8 cellular contexts compared by ENCODE assay signal in the genomic region with DNA sequence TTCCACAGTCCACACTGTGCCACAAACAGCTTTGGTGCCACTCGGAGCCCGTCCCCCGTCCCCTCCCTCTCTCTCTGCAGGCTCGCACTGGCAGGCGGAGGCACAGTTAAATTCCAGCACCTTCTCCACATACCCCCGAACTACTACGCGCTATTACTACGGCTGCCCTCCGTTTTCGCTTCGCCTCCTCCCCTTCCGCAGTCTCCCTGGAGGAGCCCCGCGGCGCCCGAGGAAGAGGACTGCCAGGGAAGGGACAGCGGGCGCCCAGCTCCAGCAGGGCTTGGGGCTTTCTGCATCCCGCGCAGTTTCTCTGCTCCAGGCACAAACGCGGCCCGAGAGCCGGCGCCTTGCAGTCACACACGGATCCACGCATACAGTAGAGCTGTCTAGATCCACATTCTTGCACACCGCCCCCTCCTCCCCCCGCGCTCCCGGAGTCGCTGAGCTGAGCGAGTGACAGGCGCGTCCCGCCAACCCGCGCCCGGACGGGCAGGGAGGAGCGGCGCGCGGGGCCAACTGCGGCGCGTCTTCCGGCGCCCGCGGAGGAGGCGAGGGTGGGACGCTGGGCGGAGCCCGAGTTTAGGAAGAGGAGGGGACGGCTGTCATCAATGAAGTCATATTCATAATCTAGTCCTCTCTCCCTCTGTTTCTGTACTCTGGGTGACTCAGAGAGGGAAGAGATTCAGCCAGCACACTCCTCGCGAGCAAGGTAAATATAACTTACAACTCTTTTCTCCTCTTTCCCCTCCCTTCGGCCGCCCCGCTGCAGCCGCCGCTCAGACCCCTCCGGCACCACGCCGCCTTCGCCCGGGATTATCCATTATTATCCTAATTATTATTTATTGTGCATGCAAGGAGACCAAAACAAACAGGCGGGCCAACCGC. TPM values are rescaled to one million over a fixed set of nuclear protein-coding genes. Genes with fewer than 3 reads are reported as not detected.
A peak's percentile ranks its signal among the peaks of the same experiment; 100 is the strongest.
DNase-seq lines count a peak whose midpoint lies in the region; ATAC-seq and TF ChIP-seq lines count a peak whose summit lies in the region.

A gene (plus strand): TSS at position 652 of the 885 bp plus-strand sequence. CDS start 13,676 bp downstream, outside the sequence.

- H3K4me1 Mint-ChIP-seq in activated CD4-positive, alpha-beta T cell treated with anti-CD3 and anti-CD28 coated beads, Interleukin-2, amount 10 ng/mL, durations not matched to agents 24 days and 14 days, result peaks cover 44% of the 10 kb centered on the region

- H3K9ac ChIP-seq in colonic mucosa (ENCODE audit: low read depth in 2 of 2, low read length in 2 of 2), result peak within 1 kb of the TSS; percentile 97

- ATAC-seq in HG03457 (IDR thresholded peaks at IDR 0.05; ENCODE audit: unreplicated experiment), result peak; percentile 77
- peak; percentile 78 for ATAC-seq in left colon

- H3K27ac ChIP-seq in colonic mucosa, result peak within 1 kb of the TSS; percentile 99

- H3K4me1 ChIP-seq in colonic mucosa, result peaks cover 6% of the 10 kb centered on the region

- peak within 1 kb of the TSS; percentile 98 for H3K4me3 Mint-ChIP-seq in activated CD4-positive, alpha-beta T cell treated with anti-CD3 and anti-CD28 coated beads, Interleukin-2, amount 10 ng/mL, durations not matched to agents 24 days and 14 days

- no peaks in the 10 kb centered on the region for H3K9me3 ChIP-seq in colonic mucosa

- H3K27me3 ChIP-seq in BJ (ENCODE audit: control insufficient read depth, insufficient read depth, low read length), result no peaks in the 10 kb centered on the region
- no peaks in the 10 kb centered on the region for H3K27me3 ChIP-seq in colonic mucosa

- H3K36me3 ChIP-seq in BJ (ENCODE audit: control insufficient read depth, insufficient read depth, low read length) (no peaks in the 10 kb centered on the region), colonic mucosa (no peaks in the 10 kb centered on the region)

- intact Hi-C loops in activated CD4-positive, alpha-beta T cell treated with anti-CD3 and anti-CD28 coated beads, Interleukin-2, amount 10 ng/mL, durations not matched to agents 24 days and 14 days (cut with micrococcal nuclease), result loop anchor here (1.0 to 10.0 kb wide), 8 partner anchors 8 to 1740 kb away; a partner anchor contains a TSS
- intact Hi-C loops in colonic mucosa (cut with DNase I), result no loop called here
- intact Hi-C loops in left colon (cut with DNase I, micrococcal nuclease), result no loop called here

- H3K4me3 ChIP-seq in BJ (ENCODE audit: low read depth, low read length), result peak within 1 kb of the TSS; percentile 91
- H3K4me3 ChIP-seq in colonic mucosa, result peak within 1 kb of the TSS; percentile 76

- CTCF ChIA-PET in BJ (lab: Yijun Ruan, JAX), result interaction anchor here (1.6 kb wide), 1 partner anchor 35 kb away, joined by 8 read pairs; no protein-coding TSS in a partner anchor

- DNase-seq in BJ (ENCODE audit: low read depth), result peak; percentile 84
- DNase-seq in GM19240 (ENCODE audit: insufficient read length, low spot score), result peak; percentile 50
- DNase-seq in NCI-H526 (lab: John Stamatoyannopoulos, UW), result peak; percentile 95 to 98
- DNase-seq in activated CD4-positive, alpha-beta T cell treated with anti-CD3 and anti-CD28 coated beads, Interleukin-2, amount 10 ng/mL, durations not matched to agents 24 days and 14 days, result peak; percentile 99
- DNase-seq in colonic mucosa, result peak; percentile 98
- peak; percentile 98 for DNase-seq in left colon
- DNase-seq in stimulated activated CD4-positive, alpha-beta T cell treated with anti-CD3 and anti-CD28 coated beads, Interleukin-1b, Interleukin-23, amount 100 ng/mL, for 4 hours (ENCODE audit: low read depth in 2 of 2), result peak; percentile 94 to 95

- peaks cover 11% of the 10 kb centered on the region for H3K27me3 Mint-ChIP-seq in activated CD4-positive, alpha-beta T cell treated with anti-CD3 and anti-CD28 coated beads, Interleukin-2, amount 10 ng/mL, durations not matched to agents 24 days and 14 days

- H3K9me3 Mint-ChIP-seq in activated CD4-positive, alpha-beta T cell treated with anti-CD3 and anti-CD28 coated beads, Interleukin-2, amount 10 ng/mL, durations not matched to agents 24 days and 14 days, result no peaks in the 10 kb centered on the region

- POLR2A ChIA-PET in BJ (lab: Charles Lee), result interaction anchor here (0.6 kb wide), 4 partner anchors 10 to 591 kb away, joined by 3 to 22 read pairs (median 3); no protein-coding TSS in a partner anchor

- H3K36me3 Mint-ChIP-seq in activated CD4-positive, alpha-beta T cell treated with anti-CD3 and anti-CD28 coated beads, Interleukin-2, amount 10 ng/mL, durations not matched to agents 24 days and 14 days (ENCODE audit: low read depth), result peaks cover 2% of the 10 kb centered on the region

- peak within 1 kb of the TSS; percentile 97 for H3K27ac Mint-ChIP-seq in activated CD4-positive, alpha-beta T cell treated with anti-CD3 and anti-CD28 coated beads, Interleukin-2, amount 10 ng/mL, durations not matched to agents 24 days and 14 days

- TF ChIP-seq CTCF in BJ (IDR thresholded peaks at IDR 0.05; ENCODE audit: insufficient read depth, low read depth, low read length) (no peak), colonic mucosa (IDR thresholded peaks at IDR 0.05) (no peak)

RNA-seq across cellular contexts. Expression of the gene that starts here (rescaled TPM):
- 58.4 and 67.4 TPM in 2 replicates for polyA plus RNA-seq in BJ (2011; rRNA removed)
- polyA minus RNA-seq in BJ (2011; rRNA and poly(A)+ RNA removed), result 162 and 201 TPM in 2 replicates
- total RNA-seq in activated CD4-positive, alpha-beta T cell treated with anti-CD3 and anti-CD28 coated beads, Interleukin-2, amount 10 ng/mL, durations not matched to agents 24 days and 14 days, result 91.4 and 100.0 TPM in 2 replicates
- total RNA-seq in colonic mucosa, result 10 to 100 TPM; 89.4 to 97.0 TPM
- 10 to 100 TPM; 89.1 to 92.5 TPM for total RNA-seq in left colon

Comparison
In these comparisons a context has a peak if more than half of its experiments do, and no peak if none do; other contexts are left out.
1. Peak in every context shown above with its lines: DNase-seq, ATAC-seq, H3K4me3 ChIP-seq and H3K27ac ChIP-seq.